In genomic region chr21:33643658-33644311, GRCh38 we compare ENCODE assay signal across 8 cellular contexts. TPM values are rescaled to one million over a fixed set of nuclear protein-coding genes. Genes with fewer than 3 reads are reported as not detected.
A peak's percentile ranks its signal among the peaks of the same experiment; 100 is the strongest.
DNase-seq lines count a peak whose midpoint lies in the region; ATAC-seq and TF ChIP-seq lines count a peak whose summit lies in the region.

No MANE protein-coding gene starts in this region.

- peaks cover 13 to 15% of the 10 kb centered on the region in 2 experiments for H3K4me1 ChIP-seq in SK-N-SH (ENCODE audit: control insufficient read depth in 1 of 2, insufficient read depth in 2 of 2, low read depth in 1 of 2, low read length in 1 of 2)
- H3K4me1 ChIP-seq in esophagus squamous epithelium: peaks cover 14 to 53% (median 16%) of the 10 kb centered on the region in 3 donors
- H3K4me1 ChIP-seq in parathyroid adenoma: peaks cover 2% of the 10 kb centered on the region

- H3K9me3 ChIP-seq in SK-N-SH (no peaks in the 10 kb centered on the region), esophagus squamous epithelium (no peaks in the 10 kb centered on the region), parathyroid adenoma (ENCODE audit: control insufficient read depth, low read length) (no peaks in the 10 kb centered on the region)

- intact Hi-C loops in esophagus squamous epithelium (cut with DNase I): no loop called here

- H3K4me2 ChIP-seq in SK-N-SH (peak overlapping the region; percentile 79), parathyroid adenoma (ENCODE audit: low read length) (peak overlapping the region; percentile 78)

- H3K36me3 ChIP-seq in SK-N-SH (replicated peaks in 1 of 2; ENCODE audit: control insufficient read depth in 1 of 2, insufficient read depth in 2 of 2, low read length in 1 of 2) (peaks cover 1 to 12% of the 10 kb centered on the region in 2 experiments), esophagus squamous epithelium (no peaks in the 10 kb centered on the region), parathyroid adenoma (ENCODE audit: control insufficient read depth, insufficient read depth, low read length) (no peaks in the 10 kb centered on the region)

- no peaks in the 10 kb centered on the region for H3K9me2 ChIP-seq in SK-N-SH

- no peaks in the 10 kb centered on the region for H3F3A ChIP-seq in SK-N-SH (replicated peaks; ENCODE audit: insufficient read depth)

- no peak for TF ChIP-seq POLR2A in esophagus squamous epithelium (IDR thresholded peaks at IDR 0.05)

- H3K9ac ChIP-seq in SK-N-SH (peak overlapping the region; percentile 68), parathyroid adenoma (no peak overlapping the region)

- H3K79me2 ChIP-seq in SK-N-SH (ENCODE audit: insufficient read depth): peaks cover 85% of the 10 kb centered on the region
- H3K79me2 ChIP-seq in parathyroid adenoma: peaks cover 28% of the 10 kb centered on the region

- H2AFZ ChIP-seq in SK-N-SH (ENCODE audit: low read depth): no peak overlapping the region
- peak overlapping the region; percentile 74 for H2AFZ ChIP-seq in parathyroid adenoma

- TF ChIP-seq EP300 in SK-N-SH (IDR thresholded peaks at IDR 0.05; ENCODE audit: borderline replicate concordance in 1 of 2, low read depth in 1 of 2, low read length in 1 of 2): no peak

- CTCF ChIA-PET in SK-N-SH (lab: Yijun Ruan, JAX): interaction anchor here (0.7 kb wide), 2 partner anchors 32 to 38 kb away, joined by 3 to 4 read pairs; no protein-coding TSS in a partner anchor

- H4K20me1 ChIP-seq in SK-N-SH (ENCODE audit: insufficient read depth): peaks cover 34% of the 10 kb centered on the region

- peak; percentile 38 for DNase-seq in SK-N-SH
- peak; percentile 22 for DNase-seq in SK-N-DZ (ENCODE audit: low spot score)
- no peak for DNase-seq in esophagus squamous epithelium (lab: John Stamatoyannopoulos, UW)
- DNase-seq in NCI-H187 (lab: John Stamatoyannopoulos, UW): no peak
- no peak for DNase-seq in HPDE6-E6E7 (ENCODE audit: extremely low spot score)

- TF ChIP-seq RAD21 in SK-N-SH (IDR thresholded peaks at IDR 0.05; ENCODE audit: low read length): no peak

- TF ChIP-seq CTCF in SK-N-SH (IDR thresholded peaks at IDR 0.05): no peak
- no peak for TF ChIP-seq CTCF in esophagus squamous epithelium (IDR thresholded peaks at IDR 0.05)
- no peak for TF ChIP-seq CTCF in parathyroid adenoma (IDR thresholded peaks at IDR 0.05)

- 4% methylated on average over 7 of the region's 7 CpGs for WGBS in SK-N-SH (ENCODE audit: low lambda C conversion rate)
- 1 to 13% methylated on average over 6 to 7 of the region's 7 CpGs for WGBS in esophagus squamous epithelium, 2 donors

- POLR2A ChIA-PET in SK-N-SH (lab: Yijun Ruan, JAX): no interaction called here

- H3K4me3 ChIP-seq in SK-N-SH (ENCODE audit: low read depth in 2 of 2, low read length in 1 of 2) (peak overlapping the region; percentile 73 to 92), esophagus squamous epithelium (peak overlapping the region; percentile 81 to 97 (median 90)), parathyroid adenoma (ENCODE audit: low read depth, low read length) (peak overlapping the region; percentile 71)

- ATAC-seq in SK-N-SH treated with all-trans-retinoic acid at 6 μM for 48 hours (no peak), HG02678 (IDR thresholded peaks at IDR 0.05; ENCODE audit: unreplicated experiment) (no peak)

- H3K27me3 ChIP-seq in SK-N-SH (ENCODE audit: insufficient read depth) (no peaks in the 10 kb centered on the region), esophagus squamous epithelium (no peaks in the 10 kb centered on the region), parathyroid adenoma (ENCODE audit: control insufficient read depth, insufficient read depth, low read length) (no peaks in the 10 kb centered on the region)

- H3K27ac ChIP-seq in SK-N-SH (ENCODE audit: low read depth in 2 of 2, low read length in 1 of 2) (peak overlapping the region; percentile 61 to 74), esophagus squamous epithelium (peak overlapping the region; percentile 90 to 96 (median 93)), parathyroid adenoma (peak overlapping the region; percentile 16)

TF ChIP-seq in SK-N-SH, 30 proteins besides CTCF, POLR2A, EP300 and RAD21:
- TF ChIP-seq RCOR1 (IDR thresholded peaks at IDR 0.05; ENCODE audit: low read length) (0 out of 2 replicates have a peak, but pooled peaks have one; percentile 9), SMC3 (IDR thresholded peaks at IDR 0.05; ENCODE audit: low read depth, low read length) (no peak)

TF ChIP-seq in SK-N-SH treated with all-trans-retinoic acid at 6 μM for 48 hours, 23 proteins besides CTCF, POLR2A, EP300 and RAD21:
- TF ChIP-seq ARNTL (CRISPR knock-in tag; IDR thresholded peaks at IDR 0.05; ENCODE audit: borderline replicate concordance, low read depth): no peak
- TF ChIP-seq TCF4 (CRISPR knock-in tag; IDR thresholded peaks at IDR 0.05; ENCODE audit: borderline replicate concordance): no peak
- TF ChIP-seq POU6F1 (CRISPR knock-in tag; IDR thresholded peaks at IDR 0.05; ENCODE audit: borderline replicate concordance, low read depth): no peak

RNA-seq across cellular contexts. Expression of gene ITSN1, which starts 1.5 kb away (rescaled TPM):
- polyA plus RNA-seq in SK-N-SH (2012; rRNA removed): 27.8 and 31.3 TPM in 2 replicates
- polyA plus RNA-seq in SK-N-SH (2012; cell fraction: cytosol; rRNA removed): 23.7 and 30.2 TPM in 2 replicates
- 53.2 and 78.1 TPM in 2 replicates for polyA plus RNA-seq in SK-N-SH (2012; cell fraction: nucleus; rRNA removed)
- 28.5 and 34.8 TPM in 2 replicates for polyA plus RNA-seq in SK-N-DZ (2014; cell fraction: cytosol; rRNA removed)
- 34.1 and 36.8 TPM in 2 replicates for polyA plus RNA-seq in SK-N-DZ (2014; cell fraction: nucleus; rRNA removed)
- 10 to 100 TPM in 3 of 4 donors, 1 to 10 TPM in 1; 9.5 to 27.1 (median 11.6) TPM for total RNA-seq in esophagus squamous epithelium

RNA-seq across cellular contexts. Expression of gene CRYZL1, which starts 2.2 kb away (rescaled TPM):
- 26.3 and 45.9 TPM in 2 replicates for polyA plus RNA-seq in SK-N-SH (2012; rRNA removed)
- polyA plus RNA-seq in SK-N-SH (2012; cell fraction: cytosol; rRNA removed): 32.3 and 37.1 TPM in 2 replicates
- 52.6 and 97.9 TPM in 2 replicates for polyA plus RNA-seq in SK-N-SH (2012; cell fraction: nucleus; rRNA removed)
- polyA plus RNA-seq in SK-N-DZ (2014; cell fraction: cytosol; rRNA removed): 15.7 and 27.6 TPM in 2 replicates
- polyA plus RNA-seq in SK-N-DZ (2014; cell fraction: nucleus; rRNA removed): 49.1 and 67.3 TPM in 2 replicates
- total RNA-seq in esophagus squamous epithelium: 10 to 100 TPM in 3 of 4 donors, 1 to 10 TPM in 1; 7.9 to 25.7 (median 15.3) TPM

RNA-seq across cellular contexts. Expression of gene DONSON, which starts 55.3 kb away (rescaled TPM):
- 17.3 and 20.6 TPM in 2 replicates for polyA plus RNA-seq in SK-N-SH (2012; rRNA removed)
- 16.5 and 19.2 TPM in 2 replicates for polyA plus RNA-seq in SK-N-SH (2012; cell fraction: cytosol; rRNA removed)
- 41.8 and 54.5 TPM in 2 replicates for polyA plus RNA-seq in SK-N-SH (2012; cell fraction: nucleus; rRNA removed)
- 41.2 and 43.5 TPM in 2 replicates for polyA plus RNA-seq in SK-N-DZ (2014; cell fraction: cytosol; rRNA removed)
- polyA plus RNA-seq in SK-N-DZ (2014; cell fraction: nucleus; rRNA removed): 49.7 and 67.7 TPM in 2 replicates
- 10 to 100 TPM in 3 of 4 donors, 1 to 10 TPM in 1; 6.1 to 13.2 (median 11.9) TPM for total RNA-seq in esophagus squamous epithelium

Comparison
In these comparisons a context has a peak if more than half of its experiments do, and no peak if none do; other contexts are left out.
1. DNase-seq: peak in SK-N-SH (single experiment) and SK-N-DZ (single experiment); none in esophagus squamous epithelium (single experiment), NCI-H187 (0 of 2) and HPDE6-E6E7 (single experiment).
2. H3K27ac ChIP-seq: peak in every context shown above with its lines; median percentile 93 in esophagus squamous epithelium; 68 in SK-N-SH; 16 in parathyroid adenoma.
3. Peak in every context shown above with its lines, with median percentiles within 50 percentile points of each other: H3K4me3 ChIP-seq.